In genomic region chr1:54053745-54054437, GRCh38 we compare ENCODE assay signal across 8 cellular contexts. TPM values are rescaled to one million over a fixed set of nuclear protein-coding genes. Genes with fewer than 3 reads are reported as not detected.
A peak's percentile ranks its signal among the peaks of the same experiment; 100 is the strongest.
DNase-seq lines count a peak whose midpoint lies in the region; ATAC-seq and TF ChIP-seq lines count a peak whose summit lies in the region.

No MANE protein-coding gene starts in this region.

- CTCF ChIA-PET in AG04450 (lab: Charles Lee): interaction anchor here (0.6 to 1.1 kb wide), 2 partner anchors 15 to 175 kb away, joined by 3 to 4 read pairs; no protein-coding TSS in a partner anchor

- TF ChIP-seq CTCF in AG04450 (IDR thresholded peaks at IDR 0.05; ENCODE audit: low read depth, low read length) (no peak), SU-DHL-6 (IDR thresholded peaks at IDR 0.05; ENCODE audit: insufficient read depth, low read length, poor library complexity, severe bottlenecking) (no peak), tibial artery (IDR thresholded peaks at IDR 0.05) (no peak)

- H3K36me3 Mint-ChIP-seq in activated T-helper 17 cell treated with anti-CD3 and anti-CD28 coated beads, Interleukin-2, amount 50 U/mL, for 72 hours (ENCODE audit: low read depth): peaks cover 34% of the 10 kb centered on the region

- H3K4me1 Mint-ChIP-seq in activated T-helper 17 cell treated with anti-CD3 and anti-CD28 coated beads, Interleukin-2, amount 50 U/mL, for 72 hours: peaks cover 24% of the 10 kb centered on the region

- no peak for DNase-seq in AG04450 (ENCODE audit: low read depth, low spot score)
- DNase-seq in tibial artery: no peak
- DNase-seq in NCI-H226: no peak

- H3K4me3 ChIP-seq in AG04450 (ENCODE audit: low read depth, low read length) (peak overlapping the region; percentile 96), SU-DHL-6 (ENCODE audit: insufficient read depth, low read length, poor library complexity, severe bottlenecking) (peak overlapping the region; percentile 92), iPS-20b (ENCODE audit: low read length) (peak overlapping the region; percentile 86), tibial artery (peak overlapping the region; percentile 77 to 97)

- H3K27me3 Mint-ChIP-seq in activated T-helper 17 cell treated with anti-CD3 and anti-CD28 coated beads, Interleukin-2, amount 50 U/mL, for 72 hours: no peaks in the 10 kb centered on the region

- ATAC-seq in GM21447 (IDR thresholded peaks at IDR 0.05; ENCODE audit: unreplicated experiment) (peak; percentile 1), HG03108 (IDR thresholded peaks at IDR 0.05; ENCODE audit: unreplicated experiment) (no peak)
- no peak for ATAC-seq in activated T-helper 17 cell treated with anti-CD3 and anti-CD28 coated beads, Interleukin-2, amount 50 U/mL, for 72 hours (replicated peaks)

- H3K4me2 ChIP-seq in SU-DHL-6 (ENCODE audit: low read depth, low read length, poor library complexity, severe bottlenecking): peak overlapping the region; percentile 92

- no peaks in the 10 kb centered on the region for H4K20me1 ChIP-seq in SU-DHL-6 (ENCODE audit: low read depth, low read length)

- intact Hi-C loops in tibial artery (cut with DNase I; ENCODE audit: low total_unique reads): no loop called here

- H3F3A ChIP-seq in SU-DHL-6 (ENCODE audit: insufficient read depth): peaks cover 3% of the 10 kb centered on the region

- H3K9me3 Mint-ChIP-seq in activated T-helper 17 cell treated with anti-CD3 and anti-CD28 coated beads, Interleukin-2, amount 50 U/mL, for 72 hours: no peaks in the 10 kb centered on the region

- no peak overlapping the region for H3K4me3 Mint-ChIP-seq in activated T-helper 17 cell treated with anti-CD3 and anti-CD28 coated beads, Interleukin-2, amount 50 U/mL, for 72 hours

- H3K27me3 ChIP-seq in AG04450 (ENCODE audit: control insufficient read depth, insufficient read depth, low read length) (no peaks in the 10 kb centered on the region), SU-DHL-6 (ENCODE audit: low read length) (no peaks in the 10 kb centered on the region), iPS-20b (ENCODE audit: insufficient read depth, low read length) (no peaks in the 10 kb centered on the region), tibial artery (no peaks in the 10 kb centered on the region)

- H3K27ac ChIP-seq in AG04450 (ENCODE audit: low read depth, low read length) (peak overlapping the region; percentile 81), SU-DHL-6 (ENCODE audit: low read depth, low read length) (peak overlapping the region; percentile 76), iPS-20b (ENCODE audit: low read length) (peak overlapping the region; percentile 64), tibial artery (peak overlapping the region; percentile 91 to 99)

- POLR2A ChIA-PET in AG04450 (lab: Yijun Ruan, JAX): interaction anchor here (0.7 kb wide), 1 partner anchor 108 kb away, joined by 3 read pairs; the partner anchor contains the start of gene IFT25

- H3K9me3 ChIP-seq in AG04450 (ENCODE audit: control insufficient read depth, insufficient read depth, low read length): 0 out of 2 replicates have a peak, but pooled peaks cover 4% of the 10 kb centered on the region
- H3K9me3 ChIP-seq in SU-DHL-6 (ENCODE audit: insufficient read depth, low read length): no peaks in the 10 kb centered on the region
- no peaks in the 10 kb centered on the region for H3K9me3 ChIP-seq in iPS-20b (ENCODE audit: insufficient read depth, low read depth, low read length)
- H3K9me3 ChIP-seq in tibial artery: no peaks in the 10 kb centered on the region

- H3K9ac ChIP-seq in SU-DHL-6 (ENCODE audit: low read length) (peak overlapping the region; percentile 93), iPS-20b (ENCODE audit: low read depth, low read length) (peak overlapping the region; percentile 89)

- H3K4me1 ChIP-seq in iPS-20b (ENCODE audit: insufficient read depth, low read length) (no peaks in the 10 kb centered on the region; the same call in 1 of the 2 replicates), tibial artery (peaks cover 0 to 46% (median 25%) of the 10 kb centered on the region in 4 donors)

- H3K36me3 ChIP-seq in SU-DHL-6 (ENCODE audit: low read length) (no peaks in the 10 kb centered on the region), iPS-20b (ENCODE audit: insufficient read depth, low read depth, low read length) (no peaks in the 10 kb centered on the region), tibial artery (no peaks in the 10 kb centered on the region)

- H3K27ac Mint-ChIP-seq in activated T-helper 17 cell treated with anti-CD3 and anti-CD28 coated beads, Interleukin-2, amount 50 U/mL, for 72 hours: no peak overlapping the region

- H2AFZ ChIP-seq in SU-DHL-6 (ENCODE audit: low read depth, low read length, severe bottlenecking): peak overlapping the region; percentile 87

- peaks cover 50% of the 10 kb centered on the region for H3K79me2 ChIP-seq in SU-DHL-6 (ENCODE audit: insufficient read depth, low read length)

- H3K9me2 ChIP-seq in SU-DHL-6 (replicated peaks; ENCODE audit: insufficient read depth, low read length): no peaks in the 10 kb centered on the region

RNA-seq across cellular contexts. Expression of gene TCEANC2, which starts 0.5 kb away (rescaled TPM):
- 3.6 and 4.3 TPM in 2 replicates for polyA plus RNA-seq in AG04450 (2011; rRNA removed)
- 5.3 and 5.9 TPM in 2 replicates for polyA minus RNA-seq in AG04450 (2011; rRNA and poly(A)+ RNA removed)
- 10 to 100 TPM; 14.7 to 15.2 TPM for total RNA-seq in activated T-helper 17 cell treated with anti-CD3 and anti-CD28 coated beads, Interleukin-2, amount 50 U/mL, for 72 hours

RNA-seq across cellular contexts. Expression of gene TMEM59, which starts 0.9 kb away (rescaled TPM):
- 535 and 636 TPM in 2 replicates for polyA plus RNA-seq in AG04450 (2011; rRNA removed)
- 137 and 199 TPM in 2 replicates for polyA minus RNA-seq in AG04450 (2011; rRNA and poly(A)+ RNA removed)
- 100 to 1,000 TPM; 173 to 188 TPM for total RNA-seq in activated T-helper 17 cell treated with anti-CD3 and anti-CD28 coated beads, Interleukin-2, amount 50 U/mL, for 72 hours

RNA-seq across cellular contexts. Expression of gene LDLRAD1, which starts 35.9 kb away (rescaled TPM):
- not detected in 2 replicates for polyA plus RNA-seq in AG04450 (2011; rRNA removed)
- polyA minus RNA-seq in AG04450 (2011; rRNA and poly(A)+ RNA removed): not detected in 2 replicates
- total RNA-seq in activated T-helper 17 cell treated with anti-CD3 and anti-CD28 coated beads, Interleukin-2, amount 50 U/mL, for 72 hours: not detected
